In genomic region chr16:11391576-11391975, GRCh38 we compare ENCODE assay signal across 11 cellular contexts. TPM values are rescaled to one million over a fixed set of nuclear protein-coding genes. Genes with fewer than 3 reads are reported as not detected.
DNase-seq lines count a peak whose midpoint lies in the region; ATAC-seq, FAIRE-seq and TF ChIP-seq lines count a peak whose summit lies in the region.
"Had no signal": no experiment of that assay in that cellular context is flagged by ENCODE, and none has a peak within 500 bp of the region (broad histone marks: within the 10 kb centered on the region; RNA-seq: fewer than 3 reads in every experiment).

No MANE protein-coding gene starts in this region.

- DNase-seq in COR-L47 (lab: John Stamatoyannopoulos, UW): peak; percentile 81
- peak; percentile 81 for DNase-seq in NCI-H69 (lab: John Stamatoyannopoulos, UW)
- DNase-seq in kidney: peak; percentile 85
- DNase-seq in NCI-H446 (lab: John Stamatoyannopoulos, UW): no peak
- no peak for DNase-seq in tibial artery
- DNase-seq in CD4-positive, alpha-beta T cell: no peak
- DNase-seq: activated naive CD8-positive, alpha-beta T cell treated with anti-CD3 and anti-CD28 coated beads, Interleukin-2, amount 10 ng/mL, durations not matched to agents 7 days and 5 days had no signal

- no peaks in the 10 kb centered on the region for H3K4me1 Mint-ChIP-seq in CD4-positive, alpha-beta T cell (ENCODE audit: low read depth)

- H3K9me3 Mint-ChIP-seq in CD4-positive, alpha-beta T cell: no peaks in the 10 kb centered on the region
- H3K9me3 Mint-ChIP-seq: activated naive CD8-positive, alpha-beta T cell treated with anti-CD3 and anti-CD28 coated beads, Interleukin-2, amount 10 ng/mL, durations not matched to agents 7 days and 5 days; stimulated activated effector memory CD8-positive, alpha-beta T cell treated with anti-CD3 and anti-CD28 coated beads, Interleukin-12 subunit alpha, Interleukin-12 subunit beta, amount 100 ng/mL, for 72 hours had no signal

- no peak overlapping the region for H3K27ac ChIP-seq in HEK293 (ENCODE audit: extremely low read depth, low read depth, low read length)
- H3K27ac ChIP-seq in kidney (ENCODE audit: low read depth in 2 of 2, low read length in 2 of 2): no peak overlapping the region
- no peak overlapping the region for H3K27ac ChIP-seq in tibial artery
- H3K27ac ChIP-seq in CD4-positive, alpha-beta T cell (ENCODE audit: low read depth, low read length): no peak overlapping the region

- H3K27me3 ChIP-seq in tibial artery: no peaks in the 10 kb centered on the region
- no peaks in the 10 kb centered on the region for H3K27me3 ChIP-seq in CD4-positive, alpha-beta T cell (ENCODE audit: control insufficient read depth, insufficient read depth, low read length)

- H3K27me3 Mint-ChIP-seq in CD4-positive, alpha-beta T cell: no peaks in the 10 kb centered on the region
- H3K27me3 Mint-ChIP-seq: activated naive CD8-positive, alpha-beta T cell treated with anti-CD3 and anti-CD28 coated beads, Interleukin-2, amount 10 ng/mL, durations not matched to agents 7 days and 5 days had no signal

- no peak overlapping the region for H3K9ac ChIP-seq in kidney (ENCODE audit: low read length in 2 of 2)

- TF ChIP-seq CTCF in HEK293 (tag by site-specific recombination; IDR thresholded peaks at IDR 0.05) (no peak), kidney (IDR thresholded peaks at IDR 0.05; ENCODE audit: borderline replicate concordance, extremely low read depth, insufficient read depth) (no peak), tibial artery (IDR thresholded peaks at IDR 0.05) (no peak)
- TF ChIP-seq CTCF in CD4-positive, alpha-beta T cell (IDR thresholded peaks at IDR 0.05): no peak

- CTCF ChIA-PET in HEK293 (lab: Yijun Ruan, JAX): interaction anchor here (0.7 to 1.4 kb wide), 4 partner anchors 18 to 437 kb away, joined by 4 to 7 read pairs (median 4); no protein-coding TSS in a partner anchor
- CTCF ChIA-PET in CD4-positive, alpha-beta T cell (lab: Charles Lee): no interaction called here

- POLR2A ChIA-PET in HEK293 (lab: Yijun Ruan, JAX): no interaction called here
- POLR2A ChIA-PET in CD4-positive, alpha-beta T cell (lab: Charles Lee): interaction anchor here (0.6 kb wide), 1 partner anchor 87 kb away, joined by 3 read pairs; no protein-coding TSS in a partner anchor

- H3K4me1 ChIP-seq in HEK293 (ENCODE audit: control insufficient read depth, insufficient read depth, low read length) (no peaks in the 10 kb centered on the region), kidney (ENCODE audit: control insufficient read depth in 1 of 2, insufficient read depth in 1 of 2, low read depth in 1 of 2, low read length in 2 of 2) (peaks cover 0 to 6% of the 10 kb centered on the region in 2 donors), tibial artery (peaks cover 0 to 14% (median 4%) of the 10 kb centered on the region in 4 donors)

- H3K9me3 ChIP-seq in HEK293 (ENCODE audit: control insufficient read depth, insufficient read depth, low read depth, low read length) (no peaks in the 10 kb centered on the region), kidney (ENCODE audit: control insufficient read depth in 1 of 2, low read length in 2 of 2) (no peaks in the 10 kb centered on the region), tibial artery (no peaks in the 10 kb centered on the region)
- no peaks in the 10 kb centered on the region for H3K9me3 ChIP-seq in CD4-positive, alpha-beta T cell (ENCODE audit: control insufficient read depth, low read length)

- no peaks in the 10 kb centered on the region for H3K36me3 ChIP-seq in HEK293 (ENCODE audit: control insufficient read depth in 2 of 2, insufficient read depth in 1 of 2, low read length in 2 of 2)
- H3K36me3 ChIP-seq in kidney (ENCODE audit: control insufficient read depth in 1 of 2, insufficient read depth in 2 of 2, low read length in 2 of 2): no peaks in the 10 kb centered on the region
- H3K36me3 ChIP-seq in tibial artery: no peaks in the 10 kb centered on the region

- intact Hi-C loops in kidney (cut with DNase I): loop anchor here (10.0 kb wide), 1 partner anchor 423 kb away; no protein-coding TSS in a partner anchor
- intact Hi-C loops in tibial artery (cut with DNase I; ENCODE audit: low total_unique reads): loop anchor here (10.0 kb wide), 2 partner anchors 427 to 673 kb away; no protein-coding TSS in a partner anchor
- intact Hi-C loops in CD4-positive, alpha-beta T cell (cut with DNase I, micrococcal nuclease): no loop called here

- no peaks in the 10 kb centered on the region for H3K36me3 Mint-ChIP-seq in CD4-positive, alpha-beta T cell (ENCODE audit: low read depth)
- H3K36me3 Mint-ChIP-seq: activated naive CD8-positive, alpha-beta T cell treated with anti-CD3 and anti-CD28 coated beads, Interleukin-2, amount 10 ng/mL, durations not matched to agents 7 days and 5 days; stimulated activated effector memory CD8-positive, alpha-beta T cell treated with anti-CD3 and anti-CD28 coated beads, Interleukin-12 subunit alpha, Interleukin-12 subunit beta, amount 100 ng/mL, for 72 hours had no signal

- no peak overlapping the region for H3K27ac Mint-ChIP-seq in CD4-positive, alpha-beta T cell
- H3K27ac Mint-ChIP-seq: activated naive CD8-positive, alpha-beta T cell treated with anti-CD3 and anti-CD28 coated beads, Interleukin-2, amount 10 ng/mL, durations not matched to agents 7 days and 5 days; stimulated activated effector memory CD8-positive, alpha-beta T cell treated with anti-CD3 and anti-CD28 coated beads, Interleukin-12 subunit alpha, Interleukin-12 subunit beta, amount 100 ng/mL, for 72 hours had no signal

- H3K4me3 Mint-ChIP-seq in CD4-positive, alpha-beta T cell: no peak overlapping the region
- H3K4me3 Mint-ChIP-seq: activated naive CD8-positive, alpha-beta T cell treated with anti-CD3 and anti-CD28 coated beads, Interleukin-2, amount 10 ng/mL, durations not matched to agents 7 days and 5 days; stimulated activated effector memory CD8-positive, alpha-beta T cell treated with anti-CD3 and anti-CD28 coated beads, Interleukin-12 subunit alpha, Interleukin-12 subunit beta, amount 100 ng/mL, for 72 hours had no signal

- no peak for ATAC-seq in GM21619 (IDR thresholded peaks at IDR 0.05; ENCODE audit: unreplicated experiment)
- ATAC-seq in CD4-positive, alpha-beta T cell (ENCODE audit: poor library complexity): no peak
- ATAC-seq: Panc1; stimulated activated effector memory CD8-positive, alpha-beta T cell treated with anti-CD3 and anti-CD28 coated beads, Interleukin-12 subunit alpha, Interleukin-12 subunit beta, amount 100 ng/mL, for 72 hours had no signal

- FAIRE-seq in kidney (lab: Jason Lieb, UNC): no peak

- no peak overlapping the region for H3K4me3 ChIP-seq in HEK293 (ENCODE audit: low read depth, low read length)
- no peak overlapping the region for H3K4me3 ChIP-seq in kidney (ENCODE audit: low read length in 2 of 2)
- H3K4me3 ChIP-seq in tibial artery: no peak overlapping the region

TF ChIP-seq in HEK293, 187 proteins besides CTCF, POLR2A, EP300 and RAD21:
- no peak for TF ChIP-seq ZNF792 (tag by site-specific recombination; IDR thresholded peaks at IDR 0.05)
- peak; percentile 62; the same call in 1 of the 2 replicates for TF ChIP-seq ZNF394 (tag by site-specific recombination; IDR thresholded peaks at IDR 0.05; ENCODE audit: borderline replicate concordance)
TF ChIP-seq in HEK293: peak in this region for 1.

RNA-seq across cellular contexts. Expression of gene RMI2, which starts 46.3 kb away (rescaled TPM):
- 4.6 TPM for total RNA-seq in kidney
- 5.2 TPM for polyA plus RNA-seq in kidney (ENCODE audit: insufficient read depth, low read depth, low replicate concordance)
- total RNA-seq in CD4-positive, alpha-beta T cell: 1 to 10 TPM; 1.3 to 1.5 TPM

Comparison
In these comparisons a context has a peak if more than half of its experiments do, and no peak if none do; other contexts are left out.
1. DNase-seq: peak in COR-L47 (single experiment), NCI-H69 (single experiment) and kidney (single experiment); none in NCI-H446 (0 of 2), tibial artery (0 of 2) and CD4-positive, alpha-beta T cell (0 of 10).
2. intact Hi-C loops: an anchor here in kidney (10.0 kb wide) and tibial artery (10.0 kb wide); none called in CD4-positive, alpha-beta T cell.